29 cellular contexts compared by ENCODE assay signal in genomic region chr5:180563994-180564393, GRCh38. TPM values are rescaled to one million over a fixed set of nuclear protein-coding genes. Genes with fewer than 3 reads are reported as not detected.
A peak's percentile ranks its signal among the peaks of the same experiment; 100 is the strongest.
DNase-seq lines count a peak whose midpoint lies in the region; ATAC-seq lines count a peak whose summit lies in the region.
"Had no signal": no experiment of that assay in that cellular context is flagged by ENCODE, and none has a peak within 500 bp of the region (broad histone marks: within the 10 kb centered on the region; RNA-seq: fewer than 3 reads in every experiment).

No MANE protein-coding gene starts in this region.

- intact Hi-C loops in activated CD4-positive, alpha-beta T cell treated with anti-CD3 and anti-CD28 coated beads for 36 hours (cut with DNase I, micrococcal nuclease), result loop anchor here in 1 of 2 experiments (1.0 kb wide), 2 partner anchors 11 to 70 kb away; partner anchors contain the start of gene CNOT6

- H3K27me3 Mint-ChIP-seq in activated CD4-positive, alpha-beta T cell treated with anti-CD3 and anti-CD28 coated beads for 36 hours, result no peaks in the 10 kb centered on the region
- H3K27me3 Mint-ChIP-seq in activated naive CD8-positive, alpha-beta T cell treated with anti-CD3 and anti-CD28 coated beads, Interleukin-2, amount 10 ng/mL, durations not matched to agents 7 days and 5 days, result no peaks in the 10 kb centered on the region
- H3K27me3 Mint-ChIP-seq: CD4-positive, alpha-beta T cell had no signal

- POLR2A ChIA-PET in activated CD4-positive, alpha-beta T cell treated with anti-CD3 and anti-CD28 coated beads for 36 hours (lab: Charles Lee), result no interaction called here
- POLR2A ChIA-PET in activated naive CD8-positive, alpha-beta T cell treated with anti-CD3 and anti-CD28 coated beads, Interleukin-2, amount 10 ng/mL, durations not matched to agents 7 days and 5 days (lab: Charles Lee), result no interaction called here

- no peak overlapping the region for H3K27ac Mint-ChIP-seq in activated CD4-positive, alpha-beta T cell treated with anti-CD3 and anti-CD28 coated beads for 36 hours
- no peak overlapping the region for H3K27ac Mint-ChIP-seq in activated naive CD8-positive, alpha-beta T cell treated with anti-CD3 and anti-CD28 coated beads, Interleukin-2, amount 10 ng/mL, durations not matched to agents 7 days and 5 days
- H3K27ac Mint-ChIP-seq in stimulated activated effector memory CD8-positive, alpha-beta T cell treated with anti-CD3 and anti-CD28 coated beads, Interleukin-12 subunit alpha, Interleukin-12 subunit beta, amount 100 ng/mL, for 72 hours, result peak overlapping the region; percentile 18
- H3K27ac Mint-ChIP-seq: CD4-positive, alpha-beta T cell; WTC11 had no signal

- peak; percentile 50 for ATAC-seq in activated CD4-positive, alpha-beta T cell treated with anti-CD3 and anti-CD28 coated beads for 36 hours
- ATAC-seq in activated naive CD8-positive, alpha-beta T cell treated with anti-CD3 and anti-CD28 coated beads, Interleukin-2, amount 10 ng/mL, durations not matched to agents 7 days and 5 days (ENCODE audit: low read depth), result no peak
- ATAC-seq in stimulated activated effector memory CD8-positive, alpha-beta T cell treated with anti-CD3 and anti-CD28 coated beads, Interleukin-12 subunit alpha, Interleukin-12 subunit beta, amount 100 ng/mL, for 72 hours, result peak; percentile 57
- no peak for ATAC-seq in HG02870 (IDR thresholded peaks at IDR 0.05; ENCODE audit: unreplicated experiment)
- ATAC-seq: WTC11 had no signal

- CTCF ChIA-PET in activated CD4-positive, alpha-beta T cell treated with anti-CD3 and anti-CD28 coated beads for 36 hours (lab: Charles Lee), result no interaction called here

- H3K36me3 Mint-ChIP-seq in activated CD4-positive, alpha-beta T cell treated with anti-CD3 and anti-CD28 coated beads for 36 hours (ENCODE audit: low read depth), result peaks cover 68% of the 10 kb centered on the region
- peaks cover 54% of the 10 kb centered on the region for H3K36me3 Mint-ChIP-seq in activated naive CD8-positive, alpha-beta T cell treated with anti-CD3 and anti-CD28 coated beads, Interleukin-2, amount 10 ng/mL, durations not matched to agents 7 days and 5 days
- H3K36me3 Mint-ChIP-seq in stimulated activated effector memory CD8-positive, alpha-beta T cell treated with anti-CD3 and anti-CD28 coated beads, Interleukin-12 subunit alpha, Interleukin-12 subunit beta, amount 100 ng/mL, for 72 hours, result peaks cover 80% of the 10 kb centered on the region

- DNase-seq in activated CD4-positive, alpha-beta T cell treated with anti-CD3 and anti-CD28 coated beads for 36 hours, result peak; percentile 49
- no peak for DNase-seq in activated CD4-positive, alpha-beta T cell treated with anti-CD3 and anti-CD28 coated beads, Interleukin-2, amount 50 U/mL, for 1 hour
- peak; percentile 30 for DNase-seq in stimulated activated CD4-positive, alpha-beta T cell treated with anti-CD3 and anti-CD28 coated beads, Interleukin-15, amount 100 ng/mL, for 24 hours
- no peak for DNase-seq in stimulated activated CD4-positive, alpha-beta T cell treated with anti-CD3 and anti-CD28 coated beads, Interleukin-4, amount 100 ng/mL, for 4 hours
- no peak for DNase-seq in activated naive CD8-positive, alpha-beta T cell treated with anti-CD3 and anti-CD28 coated beads, Interleukin-2, amount 10 ng/mL, durations not matched to agents 7 days and 5 days
- no peak for DNase-seq in stimulated activated effector memory CD8-positive, alpha-beta T cell treated with anti-CD3 and anti-CD28 coated beads, Interleukin-12 subunit alpha, Interleukin-12 subunit beta, amount 100 ng/mL, for 72 hours (ENCODE audit: low spot score in 2 of 2)
- no peak for DNase-seq in COR-L47 (lab: John Stamatoyannopoulos, UW)
- DNase-seq: 8988T; activated CD8-positive, alpha-beta memory T cell treated with anti-CD3 and anti-CD28 coated beads, Interleukin-2, amount 50 U/mL, for 4 hours; CD4-positive, alpha-beta T cell; cerebellar nuclear complex; EL; KG1; kidney; midbrain; NCI-H1417 treated with DMSO at 0.1 percent for 48 hours; NCI-H2107; NCI-H446 treated with DMSO at 0.1 percent for 48 hours; OCI-M1; ovary; retina; SHP77; small intestine; T1000; trophoblast cell had no signal

- H3K4me3 Mint-ChIP-seq in activated CD4-positive, alpha-beta T cell treated with anti-CD3 and anti-CD28 coated beads for 36 hours, result no peak overlapping the region
- H3K4me3 Mint-ChIP-seq in activated naive CD8-positive, alpha-beta T cell treated with anti-CD3 and anti-CD28 coated beads, Interleukin-2, amount 10 ng/mL, durations not matched to agents 7 days and 5 days, result peak overlapping the region; percentile 1
- no peak overlapping the region for H3K4me3 Mint-ChIP-seq in stimulated activated effector memory CD8-positive, alpha-beta T cell treated with anti-CD3 and anti-CD28 coated beads, Interleukin-12 subunit alpha, Interleukin-12 subunit beta, amount 100 ng/mL, for 72 hours
- H3K4me3 Mint-ChIP-seq: CD4-positive, alpha-beta T cell; nephron; WTC11 had no signal

- peaks cover 35% of the 10 kb centered on the region for H3K4me1 Mint-ChIP-seq in activated CD4-positive, alpha-beta T cell treated with anti-CD3 and anti-CD28 coated beads for 36 hours
- peaks cover 30% of the 10 kb centered on the region for H3K4me1 Mint-ChIP-seq in activated naive CD8-positive, alpha-beta T cell treated with anti-CD3 and anti-CD28 coated beads, Interleukin-2, amount 10 ng/mL, durations not matched to agents 7 days and 5 days
- peaks cover 25% of the 10 kb centered on the region for H3K4me1 Mint-ChIP-seq in stimulated activated effector memory CD8-positive, alpha-beta T cell treated with anti-CD3 and anti-CD28 coated beads, Interleukin-12 subunit alpha, Interleukin-12 subunit beta, amount 100 ng/mL, for 72 hours
- H3K4me1 Mint-ChIP-seq: nephron, WTC11 had no signal

- H3K9me3 Mint-ChIP-seq in activated CD4-positive, alpha-beta T cell treated with anti-CD3 and anti-CD28 coated beads for 36 hours (ENCODE audit: low read depth), result no peaks in the 10 kb centered on the region
- peaks cover 1% of the 10 kb centered on the region for H3K9me3 Mint-ChIP-seq in activated naive CD8-positive, alpha-beta T cell treated with anti-CD3 and anti-CD28 coated beads, Interleukin-2, amount 10 ng/mL, durations not matched to agents 7 days and 5 days
- H3K9me3 Mint-ChIP-seq in stimulated activated effector memory CD8-positive, alpha-beta T cell treated with anti-CD3 and anti-CD28 coated beads, Interleukin-12 subunit alpha, Interleukin-12 subunit beta, amount 100 ng/mL, for 72 hours, result no peaks in the 10 kb centered on the region
- H3K9me3 Mint-ChIP-seq: CD4-positive, alpha-beta T cell; nephron; WTC11 had no signal

RNA-seq across cellular contexts. Expression of gene SCGB3A1, which starts 27.3 kb away (rescaled TPM):
- not detected for total RNA-seq in activated CD4-positive, alpha-beta T cell treated with anti-CD3 and anti-CD28 coated beads for 36 hours
- 1 to 10 TPM; 6.6 to 7.1 TPM for total RNA-seq in activated naive CD8-positive, alpha-beta T cell treated with anti-CD3 and anti-CD28 coated beads, Interleukin-2, amount 10 ng/mL, durations not matched to agents 7 days and 5 days
- total RNA-seq: CD4-positive, alpha-beta T cell; epithelial cell of proximal tubule; WTC11 had no signal

Comparison
In these comparisons a context has a peak if more than half of its experiments do, and no peak if none do; other contexts are left out.
1. DNase-seq: peak in activated CD4-positive, alpha-beta T cell treated with anti-CD3 and anti-CD28 coated beads for 36 hours (single experiment) and stimulated activated CD4-positive, alpha-beta T cell treated with anti-CD3 and anti-CD28 coated beads, Interleukin-15, amount 100 ng/mL, for 24 hours (single experiment); none in activated CD4-positive, alpha-beta T cell treated with anti-CD3 and anti-CD28 coated beads, Interleukin-2, amount 50 U/mL, for 1 hour (single experiment), stimulated activated CD4-positive, alpha-beta T cell treated with anti-CD3 and anti-CD28 coated beads, Interleukin-4, amount 100 ng/mL, for 4 hours (0 of 2), activated naive CD8-positive, alpha-beta T cell treated with anti-CD3 and anti-CD28 coated beads, Interleukin-2, amount 10 ng/mL, durations not matched to agents 7 days and 5 days (single experiment), stimulated activated effector memory CD8-positive, alpha-beta T cell treated with anti-CD3 and anti-CD28 coated beads, Interleukin-12 subunit alpha, Interleukin-12 subunit beta, amount 100 ng/mL, for 72 hours (0 of 2) and COR-L47 (single experiment).
2. ATAC-seq: peak in activated CD4-positive, alpha-beta T cell treated with anti-CD3 and anti-CD28 coated beads for 36 hours (single experiment) and stimulated activated effector memory CD8-positive, alpha-beta T cell treated with anti-CD3 and anti-CD28 coated beads, Interleukin-12 subunit alpha, Interleukin-12 subunit beta, amount 100 ng/mL, for 72 hours (single experiment); none in activated naive CD8-positive, alpha-beta T cell treated with anti-CD3 and anti-CD28 coated beads, Interleukin-2, amount 10 ng/mL, durations not matched to agents 7 days and 5 days (single experiment) and HG02870 (single experiment).
3. RNA of gene SCGB3A1, which starts 27.3 kb away (total RNA-seq): 6.6 to 7.1 TPM in activated naive CD8-positive, alpha-beta T cell treated with anti-CD3 and anti-CD28 coated beads, Interleukin-2, amount 10 ng/mL, durations not matched to agents 7 days and 5 days; not detected in activated CD4-positive, alpha-beta T cell treated with anti-CD3 and anti-CD28 coated beads for 36 hours; every median in the first group is over 4 times any median in the second.